3 cellular contexts compared by ENCODE assay signal in genomic region chr7:1553513-1554210, GRCh38.
TF ChIP-seq lines count a peak whose summit lies in the region.

No MANE protein-coding gene starts in this region.

TF ChIP-seq in A549, 52 proteins besides CTCF, POLR2A, EP300 and RAD21:
- TF ChIP-seq RFX5 (IDR thresholded peaks at IDR 0.05), result no peak
- TF ChIP-seq HOXB13 (CRISPR knock-in tag; IDR thresholded peaks at IDR 0.05; ENCODE audit: low read depth), result no peak
- peak; percentile 83 for TF ChIP-seq ZFP36 (IDR thresholded peaks at IDR 0.05; ENCODE audit: borderline replicate concordance, partially characterized antibody)

TF ChIP-seq in IMR-90, 13 proteins besides CTCF, POLR2A, EP300 and RAD21:
- no peak for TF ChIP-seq CHD1 (IDR thresholded peaks at IDR 0.05; ENCODE audit: low read depth, low read length)
- no peak for TF ChIP-seq RCOR1 (IDR thresholded peaks at IDR 0.05; ENCODE audit: insufficient replicate concordance, low read length)
- TF ChIP-seq MXI1 (IDR thresholded peaks at IDR 0.05; ENCODE audit: borderline replicate concordance, low read depth, low read length), result no peak
- TF ChIP-seq NFE2L2 (IDR thresholded peaks at IDR 0.05; ENCODE audit: low read depth, low read length), result no peak
- no peak for TF ChIP-seq CEBPB (IDR thresholded peaks at IDR 0.05; ENCODE audit: low read depth, low read length)
- TF ChIP-seq SMC3 (IDR thresholded peaks at IDR 0.05; ENCODE audit: low read depth, low read length), result no peak
- no peak for TF ChIP-seq FOS (IDR thresholded peaks at IDR 0.05; ENCODE audit: low read depth, low read length)
- TF ChIP-seq, protein P1, sequence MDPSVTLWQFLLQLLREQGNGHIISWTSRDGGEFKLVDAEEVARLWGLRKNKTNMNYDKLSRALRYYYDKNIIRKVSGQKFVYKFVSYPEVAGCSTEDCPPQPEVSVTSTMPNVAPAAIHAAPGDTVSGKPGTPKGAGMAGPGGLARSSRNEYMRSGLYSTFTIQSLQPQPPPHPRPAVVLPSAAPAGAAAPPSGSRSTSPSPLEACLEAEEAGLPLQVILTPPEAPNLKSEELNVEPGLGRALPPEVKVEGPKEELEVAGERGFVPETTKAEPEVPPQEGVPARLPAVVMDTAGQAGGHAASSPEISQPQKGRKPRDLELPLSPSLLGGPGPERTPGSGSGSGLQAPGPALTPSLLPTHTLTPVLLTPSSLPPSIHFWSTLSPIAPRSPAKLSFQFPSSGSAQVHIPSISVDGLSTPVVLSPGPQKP (IDR thresholded peaks at IDR 0.05; ENCODE audit: borderline replicate concordance, low read depth, low read length), result no peak
- no peak for TF ChIP-seq USF2 (IDR thresholded peaks at IDR 0.05; ENCODE audit: low read depth, low read length)
- no peak for TF ChIP-seq RFX5 (IDR thresholded peaks at IDR 0.05; ENCODE audit: low read depth, low read length)

TF ChIP-seq in H1, 55 proteins besides CTCF, POLR2A, EP300 and RAD21:
- TF ChIP-seq HDAC2 (IDR thresholded peaks at IDR 0.05; ENCODE audit: borderline replicate concordance in 1 of 2, low read depth in 2 of 2, low read length in 2 of 2) (no peak), TCF12 (IDR thresholded peaks at IDR 0.05; ENCODE audit: low read depth, low read length) (no peak), CBX5 (IDR thresholded peaks at IDR 0.05; ENCODE audit: low read depth, low read length) (no peak), CHD1 (IDR thresholded peaks at IDR 0.05; ENCODE audit: low read depth, low read length) (no peak), CREB1 (IDR thresholded peaks at IDR 0.05) (no peak), GTF2F1 (IDR thresholded peaks at IDR 0.05; ENCODE audit: borderline replicate concordance, low read depth, low read length) (no peak), GABPA (IDR thresholded peaks at IDR 0.05; ENCODE audit: borderline replicate concordance, insufficient read depth, low read length) (no peak), TEAD4 (IDR thresholded peaks at IDR 0.05; ENCODE audit: low read depth, low read length) (no peak), SP1 (IDR thresholded peaks at IDR 0.05; ENCODE audit: low read depth, low read length) (no peak), CTBP2 (IDR thresholded peaks at IDR 0.05; ENCODE audit: borderline replicate concordance, insufficient read depth, insufficient read length, low read length) (no peak), SP4 (IDR thresholded peaks at IDR 0.05; ENCODE audit: low read length) (no peak), PHF8 (conservative IDR thresholded peaks at IDR 0.05; ENCODE audit: low read depth, low read length) (no peak), KDM1A (IDR thresholded peaks at IDR 0.05; ENCODE audit: borderline replicate concordance, low read length) (no peak), NANOG (IDR thresholded peaks at IDR 0.05; ENCODE audit: insufficient read depth, low read depth, low read length, poor library complexity, severe bottlenecking) (no peak)
TF ChIP-seq in H1: peak in this region for 0.
